ENCODE assay signal across 2 cellular contexts in genomic region chr20:40294175-40294574, GRCh38.
TF ChIP-seq lines count a peak whose summit lies in the region.

No MANE protein-coding gene starts in this region.

TF ChIP-seq in liver, 16 proteins besides CTCF, POLR2A, EP300 and RAD21:
- no peak for TF ChIP-seq HNF4G (IDR thresholded peaks at IDR 0.05)
- peak; percentile 93 for TF ChIP-seq NR2F2 (IDR thresholded peaks at IDR 0.05)

TF ChIP-seq in HepG2, 621 proteins besides CTCF, POLR2A, EP300 and RAD21:
- no peak for TF ChIP-seq ZNF800 (CRISPR knock-in tag; IDR thresholded peaks at IDR 0.05)
- no peak for TF ChIP-seq SETDB1 (CRISPR knock-in tag; IDR thresholded peaks at IDR 0.05; ENCODE audit: borderline replicate concordance)
- TF ChIP-seq ZNF883 (CRISPR knock-in tag; IDR thresholded peaks at IDR 0.05; ENCODE audit: not compliant biosample characterization): no peak
- no peak for TF ChIP-seq PAX8 (CRISPR knock-in tag; IDR thresholded peaks at IDR 0.05; ENCODE audit: borderline replicate concordance)
- TF ChIP-seq SSRP1 (CRISPR knock-in tag; IDR thresholded peaks at IDR 0.05): no peak
- no peak for TF ChIP-seq SP140L (CRISPR knock-in tag; IDR thresholded peaks at IDR 0.05; ENCODE audit: borderline replicate concordance)
- TF ChIP-seq REPIN1 (CRISPR knock-in tag; IDR thresholded peaks at IDR 0.05; ENCODE audit: borderline replicate concordance, low read depth): no peak
- no peak for TF ChIP-seq ZFP36L1 (CRISPR knock-in tag; IDR thresholded peaks at IDR 0.05)
- no peak for TF ChIP-seq ZNF777 (CRISPR knock-in tag; IDR thresholded peaks at IDR 0.05)
TF ChIP-seq in HepG2: peak in this region for 0.
